ENCODE assay signal across 9 cellular contexts in genomic region chr12:84341467-84342193, GRCh38.
"Had no signal": no experiment of that assay in that cellular context is flagged by ENCODE, and none has a peak within 500 bp of the region (broad histone marks: within the 10 kb centered on the region; RNA-seq: fewer than 3 reads in every experiment).

No MANE protein-coding gene starts in this region.

- H3K27ac ChIP-seq: HL-60, KMS-11 had no signal

- H3K4me3 ChIP-seq: K562 had no signal

- H3K4me1 Mint-ChIP-seq: IgD-negative memory B cell had no signal

- DNase-seq: Karpas-422, Kasumi-1, KBM-7, KG1 had no signal

- H3K36me3 Mint-ChIP-seq: IgD-negative memory B cell had no signal

- FAIRE-seq: HTR-8/SVneo, K562 had no signal

- H3K4me2 ChIP-seq: KMS-11 had no signal

- H3K27ac Mint-ChIP-seq: IgD-negative memory B cell had no signal

- H3K27me3 Mint-ChIP-seq: IgD-negative memory B cell had no signal

- H3K4me3 Mint-ChIP-seq: IgD-negative memory B cell had no signal

- H3K9ac ChIP-seq: KMS-11 had no signal

- ATAC-seq: K562 had no signal
